In genomic region chr6:116568111-116568510, GRCh38 we compare ENCODE assay signal across 1 cellular context.
TF ChIP-seq lines count a peak whose summit lies in the region.

No MANE protein-coding gene starts in this region.

TF ChIP-seq in endothelial cell of umbilical vein, 7 proteins besides CTCF, POLR2A, EP300 and RAD21:
- no peak for TF ChIP-seq MAX (IDR thresholded peaks at IDR 0.05; ENCODE audit: insufficient read depth, insufficient read length)
- no peak for TF ChIP-seq EZH2 (IDR thresholded peaks at IDR 0.05; ENCODE audit: borderline replicate concordance, low read depth, low read length, severe bottlenecking)
- no peak for TF ChIP-seq FOS (IDR thresholded peaks at IDR 0.05; ENCODE audit: borderline replicate concordance, insufficient read depth, low read length)
- TF ChIP-seq GATA2 (IDR thresholded peaks at IDR 0.05; ENCODE audit: insufficient read depth, insufficient read length, low read depth, low read length), result no peak
- TF ChIP-seq POLR2AphosphoS5 (IDR thresholded peaks at IDR 0.05; ENCODE audit: insufficient read depth, low read depth, low read length), result no peak
- TF ChIP-seq MYC (IDR thresholded peaks at IDR 0.05; ENCODE audit: low read depth, low read length), result no peak
- TF ChIP-seq JUN (IDR thresholded peaks at IDR 0.05; ENCODE audit: borderline replicate concordance, insufficient read depth, insufficient read length, low read depth), result no peak
TF ChIP-seq in endothelial cell of umbilical vein: peak in this region for 0.
